Comparison of ENCODE assay signal across 32 cellular contexts in genomic region chr3:17558565-17558964, GRCh38.
"Had no signal": no experiment of that assay in that cellular context is flagged by ENCODE, and none has a peak within 500 bp of the region (broad histone marks: within the 10 kb centered on the region; RNA-seq: fewer than 3 reads in every experiment).

No MANE protein-coding gene starts in this region.

- H3K27ac ChIP-seq: adrenal gland, ascending aorta, body of pancreas, brain microvascular endothelial cell, breast epithelium, cardiac muscle cell had no signal

- DNase-seq: activated effector memory CD4-positive, alpha-beta T cell treated with anti-CD3 and anti-CD28 coated beads, Interleukin-2, amount 50 U/mL, for 16 hours; activated effector memory CD4-positive, alpha-beta T cell treated with Interleukin-2 at 50 U/mL for 16 hours; activated gamma-delta T cell; activated gamma-delta T cell treated with Interleukin-2 at 50 U/mL for 16 hours; activated naive CD4-positive, alpha-beta T cell; activated naive CD4-positive, alpha-beta T cell treated with anti-CD3 and anti-CD28 coated beads for 36 hours; activated naive CD4-positive, alpha-beta T cell treated with anti-CD3 and anti-CD28 coated beads, Interleukin-2, amount 10 ng/mL, durations not matched to agents 7 days and 5 days; activated naive CD4-positive, alpha-beta T cell treated with anti-CD3 and anti-CD28 coated beads, Interleukin-2, amount 50 U/mL, for 16 hours; activated naive CD4-positive, alpha-beta T cell treated with Interleukin-2 at 50 U/mL for 16 hours; activated naive CD8-positive, alpha-beta T cell treated with anti-CD3 and anti-CD28 coated beads for 36 hours; activated naive CD8-positive, alpha-beta T cell treated with anti-CD3 and anti-CD28 coated beads, Interleukin-2, amount 10 ng/mL, durations not matched to agents 7 days and 5 days; activated naive CD8-positive, alpha-beta T cell treated with anti-CD3 and anti-CD28 coated beads, Interleukin-2, amount 50 U/mL, for 24 hours; activated T-cell treated with anti-CD3 and anti-CD28 coated beads, Interleukin-2, amount 50 U/mL, for 1 hour; activated T-cell treated with anti-CD3 and anti-CD28 coated beads, Interleukin-2, amount 50 U/mL, for 24 hours; activated T-cell treated with anti-CD3 and anti-CD28 coated beads, Interleukin-2, amount 50 U/mL, for 4 hours; activated T-cell treated with anti-CD3 and anti-CD28 coated beads, Interleukin-2, amount 50 U/mL, for 48 hours; activated T-cell treated with anti-CD3 and anti-CD28 coated beads, Interleukin-2, amount 50 U/mL, for 72 hours; adrenal gland; amniotic stem cell; amygdala; anterior cingulate cortex; aorta; body of pancreas; brain microvascular endothelial cell; caudate nucleus; central memory CD4-positive, alpha-beta T cell; cerebellar nuclear complex had no signal

- H3K4me3 ChIP-seq: adrenal gland, ascending aorta, body of pancreas, breast epithelium, cardiac muscle cell had no signal

- ATAC-seq: activated naive CD8-positive, alpha-beta T cell treated with anti-CD3 and anti-CD28 coated beads, Interleukin-2, amount 50 U/mL, for 24 hours; activated T-cell treated with anti-CD3 and anti-CD28 coated beads, Interleukin-2, amount 50 U/mL, for 4 hours; body of pancreas had no signal

- H3K9me3 ChIP-seq: adrenal gland, ascending aorta, body of pancreas, breast epithelium had no signal

- FAIRE-seq: astrocyte, bronchial epithelial cell had no signal

- H3K4me1 ChIP-seq: adrenal gland, ascending aorta, breast epithelium had no signal

- H3K36me3 ChIP-seq: adrenal gland, ascending aorta, brain microvascular endothelial cell, breast epithelium, cardiac muscle cell had no signal

- H3K27me3 ChIP-seq: adrenal gland, ascending aorta, body of pancreas, brain microvascular endothelial cell, breast epithelium, cardiac muscle cell had no signal
